8 cellular contexts compared by ENCODE assay signal in genomic region chr2:37561615-37562569, GRCh38.
DNase-seq lines count a peak whose midpoint lies in the region; ATAC-seq and TF ChIP-seq lines count a peak whose summit lies in the region.

No MANE protein-coding gene starts in this region.

- peak; percentile 74 for ATAC-seq in HG03066 (IDR thresholded peaks at IDR 0.05; ENCODE audit: low read depth, unreplicated experiment)

- DNase-seq in stimulated activated CD4-positive, alpha-beta T cell treated with anti-CD3 and anti-CD28 coated beads, Interleukin-15, amount 100 ng/mL, for 24 hours, result peak; percentile 55
- no peak for DNase-seq in stimulated activated CD4-positive, alpha-beta T cell treated with anti-CD3 and anti-CD28 coated beads, Interleukin-12 subunit alpha, Interleukin-12 subunit beta, amount 100 ng/mL, for 4 hours
- DNase-seq in RKO (ENCODE audit: low spot score) (peak; percentile 90), erythroblast (lab: John Stamatoyannopoulos, UW) (peak; percentile 67 to 72), ecto neural progenitor cell (ENCODE audit: low spot score) (no peak), amygdala (lab: John Stamatoyannopoulos, UW) (no peak)

- peak overlapping the region; percentile 63 for H3K27ac Mint-ChIP-seq in stimulated activated naive CD8-positive, alpha-beta T cell treated with anti-CD3 and anti-CD28 coated beads, Interleukin-15, Interleukin-2, amounts not matched to agents 100 ng/mL and 50 ng/mL, for 24 hours

- H3K27me3 Mint-ChIP-seq in stimulated activated naive CD8-positive, alpha-beta T cell treated with anti-CD3 and anti-CD28 coated beads, Interleukin-15, Interleukin-2, amounts not matched to agents 100 ng/mL and 50 ng/mL, for 24 hours, result no peaks in the 10 kb centered on the region

- H3K4me3 Mint-ChIP-seq in stimulated activated naive CD8-positive, alpha-beta T cell treated with anti-CD3 and anti-CD28 coated beads, Interleukin-15, Interleukin-2, amounts not matched to agents 100 ng/mL and 50 ng/mL, for 24 hours, result no peak overlapping the region

- no peaks in the 10 kb centered on the region for H3K36me3 Mint-ChIP-seq in stimulated activated naive CD8-positive, alpha-beta T cell treated with anti-CD3 and anti-CD28 coated beads, Interleukin-15, Interleukin-2, amounts not matched to agents 100 ng/mL and 50 ng/mL, for 24 hours (ENCODE audit: low read depth)

- H3K4me1 Mint-ChIP-seq in stimulated activated naive CD8-positive, alpha-beta T cell treated with anti-CD3 and anti-CD28 coated beads, Interleukin-15, Interleukin-2, amounts not matched to agents 100 ng/mL and 50 ng/mL, for 24 hours (ENCODE audit: low read depth), result peaks cover 44% of the 10 kb centered on the region

- TF ChIP-seq POLR2A in erythroblast (IDR thresholded peaks at IDR 0.05; ENCODE audit: low read length), result peak; percentile 20

- no peaks in the 10 kb centered on the region for H3K9me3 Mint-ChIP-seq in stimulated activated naive CD8-positive, alpha-beta T cell treated with anti-CD3 and anti-CD28 coated beads, Interleukin-15, Interleukin-2, amounts not matched to agents 100 ng/mL and 50 ng/mL, for 24 hours

Comparison
In these comparisons a context has a peak if more than half of its experiments do, and no peak if none do; other contexts are left out.
1. DNase-seq: peak in stimulated activated CD4-positive, alpha-beta T cell treated with anti-CD3 and anti-CD28 coated beads, Interleukin-15, amount 100 ng/mL, for 24 hours (single experiment), RKO (single experiment) and erythroblast (2 of 2); none in stimulated activated CD4-positive, alpha-beta T cell treated with anti-CD3 and anti-CD28 coated beads, Interleukin-12 subunit alpha, Interleukin-12 subunit beta, amount 100 ng/mL, for 4 hours (single experiment), ecto neural progenitor cell (single experiment) and amygdala (0 of 56).